Comparison of ENCODE assay signal across 1 cellular context in genomic region chr20:47453167-47453782, GRCh38.
TF ChIP-seq lines count a peak whose summit lies in the region.

No MANE protein-coding gene starts in this region.

TF ChIP-seq in GM12878, 131 proteins besides CTCF, POLR2A, EP300 and RAD21 (continued from another document):
- TF ChIP-seq HCFC1 (IDR thresholded peaks at IDR 0.05; ENCODE audit: low read length) (no peak), ZBED1 (IDR thresholded peaks at IDR 0.05; ENCODE audit: borderline replicate concordance) (peak; percentile 36; the same call in 1 of the 2 replicates)
TF ChIP-seq in GM12878: peak in this region for 43.
